In the genomic region with DNA sequence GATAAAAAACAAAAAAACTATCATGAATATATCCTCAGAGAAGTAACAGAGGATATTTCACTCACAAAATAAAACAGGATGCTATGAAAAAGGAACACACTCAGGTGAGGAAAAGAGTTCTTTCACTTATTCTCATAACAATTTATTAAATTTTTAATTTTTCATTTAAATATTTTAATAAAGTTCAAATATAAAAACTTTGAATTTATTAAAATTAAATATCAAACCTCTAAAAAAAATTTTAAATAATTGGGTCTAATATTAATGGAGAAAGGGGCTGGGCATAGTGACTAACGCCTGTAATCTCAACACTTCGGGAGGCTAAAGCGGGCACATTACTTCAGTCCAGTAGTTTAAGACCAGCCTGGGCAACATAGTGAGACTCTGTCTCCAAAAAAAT, we compare ENCODE assay signal across 6 cellular contexts.
"Had no signal": no experiment of that assay in that cellular context is flagged by ENCODE, and none has a peak within 500 bp of the region (broad histone marks: within the 10 kb centered on the region; RNA-seq: fewer than 3 reads in every experiment).

No MANE protein-coding gene starts in this region.

- DNase-seq: H9, HCEC 1CT, IMR-90 had no signal

- FAIRE-seq: H1, H54, HTR-8/SVneo had no signal
